Comparison of ENCODE assay signal across 1 cellular context in genomic region chr2:3223080-3223923, GRCh38.
TF ChIP-seq lines count a peak whose summit lies in the region.

No MANE protein-coding gene starts in this region.

TF ChIP-seq in GM12878, 131 proteins besides CTCF, POLR2A, EP300 and RAD21 (continued from another document and continues in another):
- TF ChIP-seq PBX3 (IDR thresholded peaks at IDR 0.05; ENCODE audit: insufficient replicate concordance, low read depth, low read length) (no peak), ZSCAN29 (IDR thresholded peaks at IDR 0.05) (0 out of 2 replicates have a peak, but pooled peaks have one; percentile 53), GATAD2B (conservative IDR thresholded peaks at IDR 0.05; ENCODE audit: low read depth) (peak; percentile 86), ZNF687 (IDR thresholded peaks at IDR 0.05) (peak; percentile 99), TCF3 (IDR thresholded peaks at IDR 0.05; ENCODE audit: borderline replicate concordance, insufficient read depth, low read depth, low read length) (0 out of 2 replicates have a peak, but pooled peaks have one; percentile 46), USF1 (IDR thresholded peaks at IDR 0.05; ENCODE audit: borderline replicate concordance, extremely low read length, insufficient read depth, low read depth, low read length) (no peak), POU2F2 (IDR thresholded peaks at IDR 0.05; ENCODE audit: borderline replicate concordance, low read depth, low read length) (peak; percentile 89), SKIL (IDR thresholded peaks at IDR 0.05; ENCODE audit: low read depth, poor library complexity, severe bottlenecking) (peak; percentile 91), CREB1 (IDR thresholded peaks at IDR 0.05; ENCODE audit: low read depth) (peak; percentile 78), TBL1XR1 (IDR thresholded peaks at IDR 0.05; ENCODE audit: low read depth, low read length) (peak; percentile 45; the same call in 1 of the 2 replicates), RB1 (IDR thresholded peaks at IDR 0.05; ENCODE audit: borderline replicate concordance) (no peak), SMARCA5 (IDR thresholded peaks at IDR 0.05) (no peak), ETV6 (conservative IDR thresholded peaks at IDR 0.05 in 1 of 2, IDR thresholded peaks at IDR 0.05 in 1 of 2; ENCODE audit: borderline replicate concordance in 1 of 2, low read depth in 1 of 2) (peak in 1 of 2 experiments; percentile 85; a peak in 2 of 4 replicates), ZZZ3 (IDR thresholded peaks at IDR 0.05; ENCODE audit: control insufficient read depth, insufficient read length, low read depth) (no peak), REST (IDR thresholded peaks at IDR 0.05; ENCODE audit: low read depth, low read length) (no peak), ZNF24 (IDR thresholded peaks at IDR 0.05) (peak; percentile 77), POLR2AphosphoS5 (IDR thresholded peaks at IDR 0.05; ENCODE audit: low read length) (peak; percentile 79; the same call in 1 of the 2 replicates), TAF1 (IDR thresholded peaks at IDR 0.05; ENCODE audit: borderline replicate concordance, low read depth, low read length) (0 out of 2 replicates have a peak, but pooled peaks have one; percentile 16), EZH2 (IDR thresholded peaks at IDR 0.05; ENCODE audit: borderline replicate concordance, control insufficient read depth, low read depth, low read length) (no peak), MYC (IDR thresholded peaks at IDR 0.05; ENCODE audit: insufficient read depth, insufficient read length, insufficient replicate concordance, low read length, severe bottlenecking) (no peak), CEBPZ (IDR thresholded peaks at IDR 0.05; ENCODE audit: low read depth, low read length) (no peak), MAX (IDR thresholded peaks at IDR 0.05; ENCODE audit: low read depth, low read length) (0 out of 2 replicates have a peak, but pooled peaks have one; percentile 16), ZBTB33 (IDR thresholded peaks at IDR 0.05) (no peak), RUNX3 (IDR thresholded peaks at IDR 0.05; ENCODE audit: low read length) (peak; percentile 85), BCL11A (IDR thresholded peaks at IDR 0.05; ENCODE audit: low read depth, low read length) (peak; percentile 86; the same call in 1 of the 2 replicates), PML (IDR thresholded peaks at IDR 0.05; ENCODE audit: low read length) (no peak), EED (IDR thresholded peaks at IDR 0.05; ENCODE audit: low read depth) (peak; percentile 89), POLR2AphosphoS2 (IDR thresholded peaks at IDR 0.05; ENCODE audit: low read depth, low read length) (no peak), SIN3A (IDR thresholded peaks at IDR 0.05; ENCODE audit: low read depth, low read length) (no peak), SMC3 (IDR thresholded peaks at IDR 0.05; ENCODE audit: borderline replicate concordance, low read length) (no peak), EGR1 (IDR thresholded peaks at IDR 0.05; ENCODE audit: borderline replicate concordance in 1 of 2, low read depth in 2 of 2, low read length in 2 of 2) (peak in 1 of 2 experiments; percentile 59; a peak in 2 of 3 replicates), ZNF274 (IDR thresholded peaks at IDR 0.05; ENCODE audit: insufficient read depth, insufficient read length) (no peak), ZNF592 (IDR thresholded peaks at IDR 0.05) (peak; percentile 70; the same call in 1 of the 2 replicates), RFX5 (IDR thresholded peaks at IDR 0.05; ENCODE audit: low read depth, low read length) (no peak)
